Comparison of ENCODE assay signal across 7 cellular contexts in genomic region chr12:48266826-48267225, GRCh38.
"Had no signal": no experiment of that assay in that cellular context is flagged by ENCODE, and none has a peak within 500 bp of the region (broad histone marks: within the 10 kb centered on the region; RNA-seq: fewer than 3 reads in every experiment).

No MANE protein-coding gene starts in this region.

- H3K27ac ChIP-seq: HL-60 had no signal

- H3K36me3 Mint-ChIP-seq: IgD-negative memory B cell had no signal

- H3K4me2 ChIP-seq: GM23338 had no signal

- DNase-seq: H9, HCEC 1CT, KBM-7 had no signal

- ATAC-seq: GM23338, HepG2 had no signal

- H3K4me3 Mint-ChIP-seq: GM23338, H9 had no signal

- H3K27ac Mint-ChIP-seq: GM23338, H9, IgD-negative memory B cell had no signal

- H3K4me1 Mint-ChIP-seq: GM23338, H9 had no signal

- H3K9me3 Mint-ChIP-seq: GM23338 had no signal

- H2AFZ ChIP-seq: GM23338 had no signal

- H3K4me3 ChIP-seq: GM23338 had no signal
